ENCODE assay signal across 8 cellular contexts in genomic region chr12:119229837-119230236, GRCh38. TPM values are rescaled to one million over a fixed set of nuclear protein-coding genes. Genes with fewer than 3 reads are reported as not detected.
A peak's percentile ranks its signal among the peaks of the same experiment; 100 is the strongest.
DNase-seq lines count a peak whose midpoint lies in the region; ATAC-seq and TF ChIP-seq lines count a peak whose summit lies in the region.

No MANE protein-coding gene starts in this region.

- H3K27ac ChIP-seq in endodermal cell (ENCODE audit: low read depth, low read length), result no peak overlapping the region
- no peak overlapping the region for H3K27ac ChIP-seq in neural cell (ENCODE audit: low read length)

- peaks cover 33% of the 10 kb centered on the region for H3K4me1 Mint-ChIP-seq in endodermal cell

- H3K27me3 ChIP-seq in endodermal cell (ENCODE audit: control insufficient read depth, insufficient read depth, low read length, poor library complexity, severe bottlenecking), result no peaks in the 10 kb centered on the region
- H3K27me3 ChIP-seq in neural cell (ENCODE audit: insufficient read depth, low read depth, low read length), result no peaks in the 10 kb centered on the region

- H4K20me1 ChIP-seq in neural cell (ENCODE audit: insufficient read depth), result no peaks in the 10 kb centered on the region

- no peak for TF ChIP-seq RAD21 in neural cell (conservative IDR thresholded peaks at IDR 0.05)

- H3K4me3 ChIP-seq in endodermal cell (ENCODE audit: low read length) (peak overlapping the region; percentile 42), neural cell (ENCODE audit: low read length) (peak overlapping the region; percentile 16)

- no peak for TF ChIP-seq EP300 in neural cell (conservative IDR thresholded peaks at IDR 0.05; ENCODE audit: poor library complexity, severe bottlenecking)

- H3K9ac ChIP-seq in endodermal cell (ENCODE audit: extremely low read depth, low read length, poor library complexity, severe bottlenecking), result no peak overlapping the region
- no peak overlapping the region for H3K9ac ChIP-seq in neural cell (ENCODE audit: low read length)

- H3F3A ChIP-seq in neural cell (ENCODE audit: insufficient read depth, low read length, poor library complexity, severe bottlenecking), result no peaks in the 10 kb centered on the region

- H3K4me1 ChIP-seq in endodermal cell (ENCODE audit: control insufficient read depth, insufficient read depth, low read length), result peaks cover 5% of the 10 kb centered on the region

- H3K9me3 ChIP-seq in endodermal cell (ENCODE audit: control insufficient read depth, low read length) (no peaks in the 10 kb centered on the region), neural cell (ENCODE audit: low read length) (no peaks in the 10 kb centered on the region)

- TF ChIP-seq CTCF in GM13976 (IDR thresholded peaks at IDR 0.05; ENCODE audit: borderline replicate concordance, control extremely low read depth, extremely low read depth, insufficient read depth, missing control alignments) (no peak), endodermal cell (conservative IDR thresholded peaks at IDR 0.05) (no peak), neural cell (IDR thresholded peaks at IDR 0.05; ENCODE audit: poor library complexity, severe bottlenecking) (no peak)

- DNase-seq in GM13976 (ENCODE audit: low spot score) (peak; percentile 22), NCI-H460 (ENCODE audit: extremely low read depth, low read depth) (peak; percentile 27), endodermal cell (peak; percentile 94), cerebellar nuclear complex (lab: John Stamatoyannopoulos, UW) (no peak)

- H3K36me3 ChIP-seq in endodermal cell (ENCODE audit: control insufficient read depth, insufficient read depth, low read length) (no peaks in the 10 kb centered on the region), neural cell (ENCODE audit: insufficient read depth, low read length) (no peaks in the 10 kb centered on the region)

- H3K9me3 Mint-ChIP-seq in endodermal cell, result peaks cover 4% of the 10 kb centered on the region

- peaks cover 10% of the 10 kb centered on the region for H3K27me3 Mint-ChIP-seq in endodermal cell (ENCODE audit: insufficient read depth)

- no peaks in the 10 kb centered on the region for H3K9me2 ChIP-seq in neural cell (ENCODE audit: insufficient read depth, low read length)

- in situ Hi-C loops in GM13976 (cut with MboI; ENCODE audit: low sequenced_read_pairs, unreplicated experiment), result no loop called here

- peak overlapping the region; percentile 47 for H3K4me3 Mint-ChIP-seq in endodermal cell

- no peak overlapping the region for H2AFZ ChIP-seq in neural cell (ENCODE audit: low read depth, low read length)

- peak overlapping the region; percentile 87 for H3K27ac Mint-ChIP-seq in endodermal cell

- no peak overlapping the region for H3K4me2 ChIP-seq in neural cell (ENCODE audit: low read length)

- no peaks in the 10 kb centered on the region for H3K79me2 ChIP-seq in neural cell (replicated peaks; ENCODE audit: insufficient read depth, low read length)

- H3K36me3 Mint-ChIP-seq in endodermal cell (ENCODE audit: low read depth), result no peaks in the 10 kb centered on the region

- ATAC-seq in GM18909 (IDR thresholded peaks at IDR 0.05; ENCODE audit: poor library complexity, unreplicated experiment) (no peak), HG02678 (IDR thresholded peaks at IDR 0.05; ENCODE audit: unreplicated experiment) (no peak), HG02884 (IDR thresholded peaks at IDR 0.05; ENCODE audit: unreplicated experiment) (no peak)

- 32 to 42% methylated on average over 7 to 9 of the region's 9 CpGs for WGBS in endodermal cell (ENCODE audit: insufficient coverage in 1 of 2, insufficient read length in 1 of 2), 2 experiments

TF ChIP-seq in neural cell, 6 proteins besides CTCF, POLR2A, EP300 and RAD21:
- TF ChIP-seq SMC3 (conservative IDR thresholded peaks at IDR 0.05; ENCODE audit: poor library complexity) (no peak), TAF1 (IDR thresholded peaks at IDR 0.05; ENCODE audit: low read depth) (no peak), EZH2 (IDR thresholded peaks at IDR 0.05; ENCODE audit: borderline replicate concordance, insufficient read depth, low read length, poor library complexity, severe bottlenecking) (no peak), MXI1 (conservative IDR thresholded peaks at IDR 0.05; ENCODE audit: poor library complexity, severe bottlenecking) (no peak)
- TF ChIP-seq, protein P1, sequence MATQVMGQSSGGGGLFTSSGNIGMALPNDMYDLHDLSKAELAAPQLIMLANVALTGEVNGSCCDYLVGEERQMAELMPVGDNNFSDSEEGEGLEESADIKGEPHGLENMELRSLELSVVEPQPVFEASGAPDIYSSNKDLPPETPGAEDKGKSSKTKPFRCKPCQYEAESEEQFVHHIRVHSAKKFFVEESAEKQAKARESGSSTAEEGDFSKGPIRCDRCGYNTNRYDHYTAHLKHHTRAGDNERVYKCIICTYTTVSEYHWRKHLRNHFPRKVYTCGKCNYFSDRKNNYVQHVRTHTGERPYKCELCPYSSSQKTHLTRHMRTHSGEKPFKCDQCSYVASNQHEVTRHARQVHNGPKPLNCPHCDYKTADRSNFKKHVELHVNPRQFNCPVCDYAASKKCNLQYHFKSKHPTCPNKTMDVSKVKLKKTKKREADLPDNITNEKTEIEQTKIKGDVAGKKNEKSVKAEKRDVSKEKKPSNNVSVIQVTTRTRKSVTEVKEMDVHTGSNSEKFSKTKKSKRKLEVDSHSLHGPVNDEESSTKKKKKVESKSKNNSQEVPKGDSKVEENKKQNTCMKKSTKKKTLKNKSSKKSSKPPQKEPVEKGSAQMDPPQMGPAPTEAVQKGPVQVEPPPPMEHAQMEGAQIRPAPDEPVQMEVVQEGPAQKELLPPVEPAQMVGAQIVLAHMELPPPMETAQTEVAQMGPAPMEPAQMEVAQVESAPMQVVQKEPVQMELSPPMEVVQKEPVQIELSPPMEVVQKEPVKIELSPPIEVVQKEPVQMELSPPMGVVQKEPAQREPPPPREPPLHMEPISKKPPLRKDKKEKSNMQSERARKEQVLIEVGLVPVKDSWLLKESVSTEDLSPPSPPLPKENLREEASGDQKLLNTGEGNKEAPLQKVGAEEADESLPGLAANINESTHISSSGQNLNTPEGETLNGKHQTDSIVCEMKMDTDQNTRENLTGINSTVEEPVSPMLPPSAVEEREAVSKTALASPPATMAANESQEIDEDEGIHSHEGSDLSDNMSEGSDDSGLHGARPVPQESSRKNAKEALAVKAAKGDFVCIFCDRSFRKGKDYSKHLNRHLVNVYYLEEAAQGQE (IDR thresholded peaks at IDR 0.05; ENCODE audit: borderline replicate concordance), result no peak

RNA-seq across cellular contexts. Expression of gene HSPB8, which starts 51.1 kb away (rescaled TPM):
- total RNA-seq in NCI-H460 (2014; rRNA removed; shearing (Covaris generic)), result 35.8 and 36.9 TPM in 2 replicates
- 31.2 and 40.4 TPM in 2 replicates for polyA plus RNA-seq in NCI-H460 (2014; cell fraction: nucleus; rRNA removed)
- 10 to 100 TPM in 1 of 2 donors, 1 to 10 TPM in 1; 9.7 to 10.4 TPM for total RNA-seq in endodermal cell
- 5.5 TPM for polyA plus RNA-seq in endodermal cell (2013, experiment 1 of 2)
- 7.6 TPM for polyA plus RNA-seq in endodermal cell (2013, experiment 2 of 2)
- not detected in 2 replicates for polyA plus RNA-seq in neural cell
- not detected in 2 replicates for polyA minus RNA-seq in neural cell

Comparison
In these comparisons a context has a peak if more than half of its experiments do, and no peak if none do; other contexts are left out.
1. DNase-seq: peak in GM13976 (single experiment), NCI-H460 (single experiment) and endodermal cell (single experiment); none in cerebellar nuclear complex (0 of 2).